20 cellular contexts compared by ENCODE assay signal in genomic region chr14:30382221-30382620, GRCh38.
"Had no signal": no experiment of that assay in that cellular context is flagged by ENCODE, and none has a peak within 500 bp of the region (broad histone marks: within the 10 kb centered on the region; RNA-seq: fewer than 3 reads in every experiment).

No MANE protein-coding gene starts in this region.

- H3K36me3 Mint-ChIP-seq: mesothelial cell of epicardium, naive B cell had no signal

- ATAC-seq: gastrocnemius medialis, heart right ventricle, left cardiac atrium, left lung, left ventricle myocardium superior, lower lobe of right lung, mucosa of descending colon had no signal

- H3K9me3 ChIP-seq: esophagus muscularis mucosa, gastrocnemius medialis, heart right ventricle, left lung, lower lobe of right lung, mucosa of descending colon had no signal

- H3K36me3 ChIP-seq: esophagus muscularis mucosa, gastrocnemius medialis, heart right ventricle, left lung, lower lobe of right lung had no signal

- H3K27me3 ChIP-seq: dorsolateral prefrontal cortex, esophagus muscularis mucosa, gastrocnemius medialis, left lung had no signal

- H3K4me1 ChIP-seq: esophagus muscularis mucosa, gastrocnemius medialis, heart right ventricle, left lung, lower lobe of right lung had no signal

- H3K4me3 ChIP-seq: coronary artery, dorsolateral prefrontal cortex, esophagus muscularis mucosa, gastrocnemius medialis, heart right ventricle, left lung, lower lobe of right lung, mucosa of descending colon had no signal

- DNase-seq: dermis blood vessel endothelial cell; dorsolateral prefrontal cortex; effector CD4-positive, alpha-beta T cell; effector memory CD4-positive, alpha-beta T cell; foreskin fibroblast; foreskin melanocyte; gastrocnemius medialis; glutamatergic neuron; head of caudate nucleus; heart right ventricle; left cardiac atrium; left lung; left ventricle myocardium superior; lower lobe of right lung; mesenchymal stem cell; mucosa of descending colon; naive B cell had no signal

- H3K9me3 Mint-ChIP-seq: mesothelial cell of epicardium, naive B cell had no signal

- H3K4me3 Mint-ChIP-seq: mesothelial cell of epicardium, naive B cell had no signal

- H3K4me1 Mint-ChIP-seq: mesothelial cell of epicardium, naive B cell had no signal

- H3K27ac Mint-ChIP-seq: mesothelial cell of epicardium, naive B cell had no signal
